8 cellular contexts compared by ENCODE assay signal in the genomic region with DNA sequence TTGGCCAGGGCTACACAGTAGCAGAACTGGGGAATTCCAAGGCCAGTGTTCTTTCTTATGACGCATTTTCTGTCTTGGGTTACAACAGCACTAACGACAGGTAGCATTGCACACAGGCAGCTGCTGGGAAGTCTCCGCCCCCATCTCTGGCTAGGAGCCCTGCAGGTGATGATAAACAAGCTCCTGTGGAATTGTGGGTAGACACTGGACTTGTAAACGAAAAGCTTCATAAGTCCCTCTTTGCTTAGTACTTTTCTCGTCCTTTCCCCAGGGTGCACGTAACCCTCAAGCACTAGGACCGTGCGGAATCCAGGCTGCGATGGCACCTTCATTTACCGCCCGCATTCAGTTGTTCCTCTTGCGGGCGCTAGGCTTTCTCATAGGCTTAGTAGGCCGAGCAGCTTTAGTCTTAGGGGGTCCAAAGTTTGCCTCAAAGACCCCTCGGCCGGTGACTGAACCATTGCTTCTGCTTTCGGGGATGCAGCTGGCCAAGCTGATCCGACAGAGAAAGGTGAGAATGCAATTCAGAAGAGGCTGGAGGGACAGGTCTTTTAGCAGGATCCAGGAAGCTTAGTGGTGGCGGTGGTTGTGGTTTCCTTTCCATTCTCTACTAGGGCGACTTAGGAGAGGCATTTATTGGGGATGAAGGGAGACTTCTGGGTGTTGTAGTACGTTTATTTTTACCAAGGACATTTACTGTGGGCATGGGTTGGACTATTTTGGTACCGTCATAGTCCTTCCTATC. TPM values are rescaled to one million over a fixed set of nuclear protein-coding genes. Genes with fewer than 3 reads are reported as not detected.
DNase-seq lines count a peak whose midpoint lies in the region; ATAC-seq and TF ChIP-seq lines count a peak whose summit lies in the region.

A gene with protein sequence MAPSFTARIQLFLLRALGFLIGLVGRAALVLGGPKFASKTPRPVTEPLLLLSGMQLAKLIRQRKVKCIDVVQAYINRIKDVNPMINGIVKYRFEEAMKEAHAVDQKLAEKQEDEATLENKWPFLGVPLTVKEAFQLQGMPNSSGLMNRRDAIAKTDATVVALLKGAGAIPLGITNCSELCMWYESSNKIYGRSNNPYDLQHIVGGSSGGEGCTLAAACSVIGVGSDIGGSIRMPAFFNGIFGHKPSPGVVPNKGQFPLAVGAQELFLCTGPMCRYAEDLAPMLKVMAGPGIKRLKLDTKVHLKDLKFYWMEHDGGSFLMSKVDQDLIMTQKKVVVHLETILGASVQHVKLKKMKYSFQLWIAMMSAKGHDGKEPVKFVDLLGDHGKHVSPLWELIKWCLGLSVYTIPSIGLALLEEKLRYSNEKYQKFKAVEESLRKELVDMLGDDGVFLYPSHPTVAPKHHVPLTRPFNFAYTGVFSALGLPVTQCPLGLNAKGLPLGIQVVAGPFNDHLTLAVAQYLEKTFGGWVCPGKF (plus strand): TSS at position 200 of the 745 bp plus-strand sequence. CDS start 120 bp downstream, at position 320.

- intact Hi-C loops in left ventricle myocardium inferior (cut with micrococcal nuclease): no loop called here

- DNase-seq in NCI-H1694 treated with DMSO at 0.1 percent for 48 hours (lab: John Stamatoyannopoulos, UW) (peak; percentile 4), NCI-H1694 (lab: John Stamatoyannopoulos, UW) (no peak), NCI-H2196 (lab: John Stamatoyannopoulos, UW; ENCODE audit: unreplicated experiment) (peak; percentile 81), activated T-cell treated with anti-CD3 and anti-CD28 coated beads for 1 hour (ENCODE audit: low read depth) (peak; percentile 38), left ventricle myocardium inferior (no peak), amygdala (lab: John Stamatoyannopoulos, UW) (no peak)
- peak; percentile 26 to 27 for DNase-seq in stimulated activated CD4-positive, alpha-beta T cell treated with anti-CD3 and anti-CD28 coated beads, Interleukin-15, amount 100 ng/mL, for 1 hour (ENCODE audit: low read depth in 1 of 2, low spot score in 1 of 2)

- peaks cover 2% of the 10 kb centered on the region for H3K9me3 ChIP-seq in left ventricle myocardium inferior (replicated peaks)

- H3K27ac ChIP-seq in left ventricle myocardium inferior (replicated peaks): no peak within 1 kb of the TSS

- peak; percentile 85 for ATAC-seq in HG03095 (IDR thresholded peaks at IDR 0.05; ENCODE audit: unreplicated experiment)

- no peaks in the 10 kb centered on the region for H3K4me1 ChIP-seq in left ventricle myocardium inferior

- H3K4me3 ChIP-seq in left ventricle myocardium inferior: peak within 1 kb of the TSS; percentile 53

- TF ChIP-seq CTCF in left ventricle myocardium inferior (IDR thresholded peaks at IDR 0.05; ENCODE audit: borderline replicate concordance): no peak

- no peaks in the 10 kb centered on the region for H3K27me3 ChIP-seq in left ventricle myocardium inferior (ENCODE audit: low read depth)

- no peaks in the 10 kb centered on the region for H3K36me3 ChIP-seq in left ventricle myocardium inferior

RNA-seq across cellular contexts. Expression of the gene that starts here (rescaled TPM):
- total RNA-seq in left ventricle myocardium inferior: 0.14 TPM

Comparison
In these comparisons a context has a peak if more than half of its experiments do, and no peak if none do; other contexts are left out.
1. DNase-seq: peak in NCI-H1694 treated with DMSO at 0.1 percent for 48 hours (single experiment), NCI-H2196 (single experiment), activated T-cell treated with anti-CD3 and anti-CD28 coated beads for 1 hour (single experiment) and stimulated activated CD4-positive, alpha-beta T cell treated with anti-CD3 and anti-CD28 coated beads, Interleukin-15, amount 100 ng/mL, for 1 hour (2 of 2); none in NCI-H1694 (single experiment), left ventricle myocardium inferior (single experiment) and amygdala (0 of 56).